In genomic region chr3:16364323-16364722, GRCh38 we compare ENCODE assay signal across 23 cellular contexts.
"Had no signal": no experiment of that assay in that cellular context is flagged by ENCODE, and none has a peak within 500 bp of the region (broad histone marks: within the 10 kb centered on the region; RNA-seq: fewer than 3 reads in every experiment).

No MANE protein-coding gene starts in this region.

- H3K4me3 Mint-ChIP-seq: activated CD4-positive, alpha-beta memory T cell treated with anti-CD3 and anti-CD28 coated beads for 36 hours; activated CD4-positive, alpha-beta T cell treated with anti-CD3 and anti-CD28 coated beads, Interleukin-2, amount 10 ng/mL, durations not matched to agents 24 days and 14 days; activated T-cell treated with anti-CD3 and anti-CD28 coated beads, Interleukin-2, amount 50 U/mL, for 24 hours; WTC11 had no signal

- H3K9me3 Mint-ChIP-seq: activated CD4-positive, alpha-beta memory T cell treated with anti-CD3 and anti-CD28 coated beads for 36 hours; activated CD4-positive, alpha-beta T cell treated with anti-CD3 and anti-CD28 coated beads, Interleukin-2, amount 10 ng/mL, durations not matched to agents 24 days and 14 days; activated naive CD4-positive, alpha-beta T cell treated with anti-CD3 and anti-CD28 coated beads, Interleukin-2, amount 50 U/mL, for 72 hours; activated T-cell treated with anti-CD3 and anti-CD28 coated beads, Interleukin-2, amount 50 U/mL, for 24 hours; WTC11 had no signal

- ATAC-seq: activated naive CD4-positive, alpha-beta T cell treated with anti-CD3 and anti-CD28 coated beads, Interleukin-2, amount 50 U/mL, for 72 hours; Panc1; Right ventricle myocardium inferior; SK-N-SH treated with all-trans-retinoic acid at 6 μM for 48 hours; WTC11 had no signal

- DNase-seq: activated CD4-positive, alpha-beta memory T cell treated with anti-CD3 and anti-CD28 coated beads for 36 hours; activated CD4-positive, alpha-beta T cell treated with anti-CD3 and anti-CD28 coated beads for 1 hour; activated CD4-positive, alpha-beta T cell treated with anti-CD3 and anti-CD28 coated beads, Interleukin-2, amount 10 ng/mL, durations not matched to agents 24 days and 14 days; activated effector memory CD4-positive, alpha-beta T cell treated with anti-CD3 and anti-CD28 coated beads, Interleukin-2, amount 50 U/mL, for 16 hours; activated naive CD4-positive, alpha-beta T cell treated with Interleukin-2 at 50 U/mL for 16 hours; activated T-cell treated with anti-CD3 and anti-CD28 coated beads, Interleukin-2, amount 50 U/mL, for 24 hours; MM.1S; NCI-H1105; NCI-H1436; NCI-H1694 treated with DMSO at 0.1 percent for 48 hours; NCI-H2029 treated with DMSO at 0.1 percent for 48 hours; NCI-H345; NCI-H510A; NCI-H526 treated with DMSO at 0.1 percent for 48 hours; NCI-H82; OCI-M1; RPMI8226; SW 1271 had no signal

- H3K27me3 Mint-ChIP-seq: activated CD4-positive, alpha-beta memory T cell treated with anti-CD3 and anti-CD28 coated beads for 36 hours; activated CD4-positive, alpha-beta T cell treated with anti-CD3 and anti-CD28 coated beads, Interleukin-2, amount 10 ng/mL, durations not matched to agents 24 days and 14 days; activated T-cell treated with anti-CD3 and anti-CD28 coated beads, Interleukin-2, amount 50 U/mL, for 24 hours had no signal

- H3K36me3 Mint-ChIP-seq: WTC11 had no signal

- H3K27ac Mint-ChIP-seq: activated CD4-positive, alpha-beta memory T cell treated with anti-CD3 and anti-CD28 coated beads for 36 hours; activated CD4-positive, alpha-beta T cell treated with anti-CD3 and anti-CD28 coated beads, Interleukin-2, amount 10 ng/mL, durations not matched to agents 24 days and 14 days; WTC11 had no signal
